In genomic region chr10:58967551-58968418, GRCh38 we compare ENCODE assay signal across 8 cellular contexts.
A peak's percentile ranks its signal among the peaks of the same experiment; 100 is the strongest.
DNase-seq lines count a peak whose midpoint lies in the region; ATAC-seq, FAIRE-seq and TF ChIP-seq lines count a peak whose summit lies in the region.

No MANE protein-coding gene starts in this region.

- DNase-seq in NCI-H146 treated with DMSO at 0.1 percent for 48 hours (lab: John Stamatoyannopoulos, UW; ENCODE audit: unreplicated experiment), result peak; percentile 49
- peak; percentile 8 to 30 for DNase-seq in heart right ventricle
- DNase-seq in small intestine, result peak; percentile 86
- no peak for DNase-seq in smooth muscle cell (lab: John Stamatoyannopoulos, UW; ENCODE audit: unreplicated experiment)
- no peak for DNase-seq in ascending aorta (ENCODE audit: low spot score in 2 of 2)

- no peaks in the 10 kb centered on the region for H3K36me3 ChIP-seq in heart right ventricle
- H3K36me3 ChIP-seq in small intestine (ENCODE audit: control insufficient read depth in 2 of 2, insufficient read depth in 2 of 2, low read length in 2 of 2), result no peaks in the 10 kb centered on the region
- no peaks in the 10 kb centered on the region for H3K36me3 ChIP-seq in smooth muscle cell (ENCODE audit: low read depth)
- H3K36me3 ChIP-seq in gastroesophageal sphincter, result no peaks in the 10 kb centered on the region
- H3K36me3 ChIP-seq in ascending aorta, result no peaks in the 10 kb centered on the region

- WGBS in heart right ventricle, 2 donors, result 23 to 26% methylated on average over 19 of the region's 19 CpGs
- WGBS in small intestine, 3 donors, result 32 to 37% (median 36%) methylated on average over 19 of the region's 19 CpGs
- WGBS in smooth muscle cell (ENCODE audit: low lambda C conversion rate), result 31% methylated on average over 19 of the region's 19 CpGs
- 45 to 68% methylated on average over 5 to 8 of the region's 19 CpGs for WGBS in gastroesophageal sphincter (ENCODE audit: low coverage in 1 of 2), 2 donors

- intact Hi-C loops in heart right ventricle (cut with DNase I), result no loop called here
- intact Hi-C loops in ascending aorta (cut with DNase I), result no loop called here

- H3F3A ChIP-seq in smooth muscle cell (ENCODE audit: low read depth), result no peaks in the 10 kb centered on the region

- no peak overlapping the region for H3K4me2 ChIP-seq in smooth muscle cell

- H4K20me1 ChIP-seq in smooth muscle cell (ENCODE audit: low read depth), result no peaks in the 10 kb centered on the region

- H3K4me3 ChIP-seq in heart right ventricle, result peak overlapping the region in 3 of 10 donors; percentile 2 to 22 (median 10)
- no peak overlapping the region for H3K4me3 ChIP-seq in small intestine (ENCODE audit: low read depth in 1 of 2, low read length in 2 of 2)
- no peak overlapping the region for H3K4me3 ChIP-seq in smooth muscle cell
- no peak overlapping the region for H3K4me3 ChIP-seq in gastroesophageal sphincter
- H3K4me3 ChIP-seq in ascending aorta, result no peak overlapping the region

- H3K4me1 ChIP-seq in heart right ventricle (peaks cover 0 to 9% (median 0%) of the 10 kb centered on the region in 9 donors), small intestine (ENCODE audit: control insufficient read depth in 2 of 2, insufficient read depth in 1 of 2, low read depth in 1 of 2, low read length in 1 of 2) (no peaks in the 10 kb centered on the region), smooth muscle cell (ENCODE audit: low read depth) (peaks cover 33% of the 10 kb centered on the region), gastroesophageal sphincter (peaks cover 0 to 5% (median 0%) of the 10 kb centered on the region in 3 donors), ascending aorta (no peaks in the 10 kb centered on the region)

- FAIRE-seq in small intestine (lab: Jason Lieb, UNC), result no peak

- peaks cover 0 to 3% (median 0%) of the 10 kb centered on the region in 11 donors for H3K9me3 ChIP-seq in heart right ventricle
- H3K9me3 ChIP-seq in small intestine (ENCODE audit: control insufficient read depth, low read depth), result no peaks in the 10 kb centered on the region
- no peaks in the 10 kb centered on the region for H3K9me3 ChIP-seq in smooth muscle cell (replicated peaks; ENCODE audit: low read depth)
- H3K9me3 ChIP-seq in gastroesophageal sphincter, result no peaks in the 10 kb centered on the region
- no peaks in the 10 kb centered on the region for H3K9me3 ChIP-seq in ascending aorta

- no peak overlapping the region for H3K9ac ChIP-seq in smooth muscle cell (ENCODE audit: low read depth)

- ATAC-seq in GM19463 (IDR thresholded peaks at IDR 0.05; ENCODE audit: unreplicated experiment), result peak; percentile 78
- peak in 7 of 8 donors; percentile 47 to 87 (median 71) for ATAC-seq in heart right ventricle
- no peak for ATAC-seq in gastroesophageal sphincter
- no peak for ATAC-seq in HG02870 (IDR thresholded peaks at IDR 0.05; ENCODE audit: unreplicated experiment)

- no peak for TF ChIP-seq EP300 in gastroesophageal sphincter (IDR thresholded peaks at IDR 0.05)

- H3K79me2 ChIP-seq in smooth muscle cell (ENCODE audit: low read depth), result no peaks in the 10 kb centered on the region

- H3K27ac ChIP-seq in heart right ventricle (no peak overlapping the region), small intestine (ENCODE audit: low read depth in 1 of 2, low read length in 1 of 2) (no peak overlapping the region), smooth muscle cell (ENCODE audit: low read depth) (no peak overlapping the region), gastroesophageal sphincter (no peak overlapping the region), ascending aorta (no peak overlapping the region)

- TF ChIP-seq CTCF in heart right ventricle (IDR thresholded peaks at IDR 0.05) (no peak), smooth muscle cell (IDR thresholded peaks at IDR 0.05; ENCODE audit: borderline replicate concordance, insufficient read depth, poor library complexity, severe bottlenecking) (no peak), gastroesophageal sphincter (IDR thresholded peaks at IDR 0.05) (no peak), ascending aorta (IDR thresholded peaks at IDR 0.05) (no peak)

- H2AFZ ChIP-seq in smooth muscle cell (ENCODE audit: low read depth), result no peak overlapping the region

- H3K27me3 ChIP-seq in heart right ventricle (peaks cover 0 to 4% (median 0%) of the 10 kb centered on the region in 7 donors), small intestine (ENCODE audit: control insufficient read depth in 2 of 2, insufficient read depth in 2 of 2, low read length in 2 of 2) (no peaks in the 10 kb centered on the region), smooth muscle cell (ENCODE audit: low read depth) (no peaks in the 10 kb centered on the region), gastroesophageal sphincter (peaks cover 5% of the 10 kb centered on the region), ascending aorta (no peaks in the 10 kb centered on the region)

- no peak for TF ChIP-seq POLR2A in gastroesophageal sphincter (IDR thresholded peaks at IDR 0.05)

Comparison
In these comparisons a context has a peak if more than half of its experiments do, and no peak if none do; other contexts are left out.
1. ATAC-seq: peak in GM19463 (single experiment) and heart right ventricle (7 of 8); none in gastroesophageal sphincter (single experiment) and HG02870 (single experiment).
2. DNase-seq: peak in NCI-H146 treated with DMSO at 0.1 percent for 48 hours (single experiment), heart right ventricle (2 of 2) and small intestine (single experiment); none in smooth muscle cell (single experiment) and ascending aorta (0 of 2).